ENCODE assay signal across 20 cellular contexts in genomic region chr10:19987931-19988330, GRCh38.
DNase-seq lines count a peak whose midpoint lies in the region; ATAC-seq and TF ChIP-seq lines count a peak whose summit lies in the region.
"Had no signal": no experiment of that assay in that cellular context is flagged by ENCODE, and none has a peak within 500 bp of the region (broad histone marks: within the 10 kb centered on the region; RNA-seq: fewer than 3 reads in every experiment).

No MANE protein-coding gene starts in this region.

- no peak overlapping the region for H3K4me3 Mint-ChIP-seq in WTC11
- H3K4me3 Mint-ChIP-seq: CD14-positive monocyte had no signal

- ATAC-seq in WTC11 = peak; percentile 43
- ATAC-seq in left cardiac atrium = no peak

- H3K9me3 Mint-ChIP-seq in WTC11 = peaks cover 3% of the 10 kb centered on the region; the same call in 1 of the 2 replicates

- peak; percentile 21 for DNase-seq in H7
- DNase-seq in WTC11 (ENCODE audit: low spot score) = no peak
- no peak for DNase-seq in substantia nigra (lab: John Stamatoyannopoulos, UW)
- no peak for DNase-seq in DMS 273 treated with DMSO at 0.1 percent for 48 hours (lab: John Stamatoyannopoulos, UW)
- DNase-seq in NCI-H2107 treated with DMSO at 0.1 percent for 48 hours (lab: John Stamatoyannopoulos, UW; ENCODE audit: unreplicated experiment) = no peak
- DNase-seq in left cardiac atrium = no peak
- no peak for DNase-seq in DMS114 treated with DMSO at 0.1 percent for 48 hours (lab: John Stamatoyannopoulos, UW; ENCODE audit: unreplicated experiment)
- DNase-seq: DMS79, HCEC 1CT, Kasumi-1, NCI-H1417, NCI-H1694 treated with DMSO at 0.1 percent for 48 hours, NCI-H2081 treated with DMSO at 0.1 percent for 48 hours, NCI-H446 treated with DMSO at 0.1 percent for 48 hours, NCI-H526 treated with DMSO at 0.1 percent for 48 hours, RPMI8226, SHP77, SW 1271 had no signal

- H3K36me3 ChIP-seq in H7 (replicated peaks; ENCODE audit: control insufficient read depth, insufficient read depth, low read length) = no peaks in the 10 kb centered on the region
- no peaks in the 10 kb centered on the region for H3K36me3 ChIP-seq in iPS-18a (ENCODE audit: control insufficient read depth, low read depth, low read length)

- CTCF ChIA-PET in WTC11 (lab: Charles Lee) = interaction anchor here (0.6 to 0.7 kb wide), 2 partner anchors 11 to 16 kb away, joined by 3 to 5 read pairs; no protein-coding TSS in a partner anchor

- POLR2A ChIA-PET in WTC11 (lab: Charles Lee) = no interaction called here

- H3K27ac ChIP-seq in iPS-18a (ENCODE audit: low read length) (no peak overlapping the region), substantia nigra (ENCODE audit: low read depth, low read length, poor library complexity, severe bottlenecking) (peak overlapping the region; percentile 39)

- H3K27ac Mint-ChIP-seq in WTC11 = peak overlapping the region; percentile 73

- no peaks in the 10 kb centered on the region for H3K27me3 Mint-ChIP-seq in WTC11 (ENCODE audit: low read depth)

- H3K27me3 ChIP-seq in H7 (ENCODE audit: control insufficient read depth, insufficient read depth, low read length) (no peaks in the 10 kb centered on the region), iPS-18a (ENCODE audit: control insufficient read depth, insufficient read depth, low read length) (no peaks in the 10 kb centered on the region)

- H3K9ac ChIP-seq in iPS-18a (ENCODE audit: low read length) = peak overlapping the region; percentile 7

- H3K4me3 ChIP-seq in H7 (ENCODE audit: insufficient read depth, low read depth, low read length) = no peak overlapping the region
- no peak overlapping the region for H3K4me3 ChIP-seq in iPS-18a (ENCODE audit: low read length)

- peaks cover 56% of the 10 kb centered on the region for H3K4me1 Mint-ChIP-seq in WTC11

- H3K9me3 ChIP-seq in iPS-18a (ENCODE audit: control insufficient read depth, low read depth, low read length) = no peaks in the 10 kb centered on the region

- H3K36me3 Mint-ChIP-seq in WTC11 = 0 out of 2 replicates have a peak, but pooled peaks cover 3% of the 10 kb centered on the region

- peaks cover 44% of the 10 kb centered on the region for H3K4me1 ChIP-seq in iPS-18a (ENCODE audit: control insufficient read depth, low read depth, low read length)

- intact Hi-C loops in left cardiac atrium (cut with DNase I) = no loop called here

- TF ChIP-seq CTCF in WTC11 (IDR thresholded peaks at IDR 0.05) = no peak

TF ChIP-seq in WTC11, 78 proteins besides CTCF, POLR2A, EP300 and RAD21:
- TF ChIP-seq USF2 (CRISPR knock-in tag; IDR thresholded peaks at IDR 0.05) = peak; percentile 52; the same call in 1 of the 2 replicates
- TF ChIP-seq ESRRA (CRISPR knock-in tag; IDR thresholded peaks at IDR 0.05; ENCODE audit: borderline replicate concordance) = no peak
